Comparison of ENCODE assay signal across 1 cellular context in the genomic region with DNA sequence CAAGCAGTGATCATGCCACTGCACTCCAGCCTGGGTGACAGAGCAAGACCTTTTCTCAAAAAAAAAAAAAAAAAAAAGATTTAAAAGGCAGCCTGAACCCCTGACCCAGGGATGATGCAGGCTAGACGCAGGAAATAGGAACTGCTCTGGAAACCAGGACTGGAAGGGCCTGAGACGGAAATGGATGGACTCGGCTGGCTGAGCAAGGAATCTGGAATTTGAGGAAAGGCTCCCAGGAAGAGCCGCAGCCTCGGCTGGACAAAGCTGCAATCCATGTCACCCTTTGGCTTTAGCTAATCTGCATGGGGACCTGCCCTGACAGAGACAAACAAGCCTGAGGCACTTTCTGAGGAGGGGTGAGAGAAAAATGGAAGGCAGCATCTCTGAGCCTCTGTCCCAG.
TF ChIP-seq lines count a peak whose summit lies in the region.

No MANE protein-coding gene starts in this region.

TF ChIP-seq in HepG2, 621 proteins besides CTCF, POLR2A, EP300 and RAD21:
- TF ChIP-seq, protein P1, sequence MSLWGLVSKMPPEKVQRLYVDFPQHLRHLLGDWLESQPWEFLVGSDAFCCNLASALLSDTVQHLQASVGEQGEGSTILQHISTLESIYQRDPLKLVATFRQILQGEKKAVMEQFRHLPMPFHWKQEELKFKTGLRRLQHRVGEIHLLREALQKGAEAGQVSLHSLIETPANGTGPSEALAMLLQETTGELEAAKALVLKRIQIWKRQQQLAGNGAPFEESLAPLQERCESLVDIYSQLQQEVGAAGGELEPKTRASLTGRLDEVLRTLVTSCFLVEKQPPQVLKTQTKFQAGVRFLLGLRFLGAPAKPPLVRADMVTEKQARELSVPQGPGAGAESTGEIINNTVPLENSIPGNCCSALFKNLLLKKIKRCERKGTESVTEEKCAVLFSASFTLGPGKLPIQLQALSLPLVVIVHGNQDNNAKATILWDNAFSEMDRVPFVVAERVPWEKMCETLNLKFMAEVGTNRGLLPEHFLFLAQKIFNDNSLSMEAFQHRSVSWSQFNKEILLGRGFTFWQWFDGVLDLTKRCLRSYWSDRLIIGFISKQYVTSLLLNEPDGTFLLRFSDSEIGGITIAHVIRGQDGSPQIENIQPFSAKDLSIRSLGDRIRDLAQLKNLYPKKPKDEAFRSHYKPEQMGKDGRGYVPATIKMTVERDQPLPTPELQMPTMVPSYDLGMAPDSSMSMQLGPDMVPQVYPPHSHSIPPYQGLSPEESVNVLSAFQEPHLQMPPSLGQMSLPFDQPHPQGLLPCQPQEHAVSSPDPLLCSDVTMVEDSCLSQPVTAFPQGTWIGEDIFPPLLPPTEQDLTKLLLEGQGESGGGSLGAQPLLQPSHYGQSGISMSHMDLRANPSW (CRISPR knock-in tag; IDR thresholded peaks at IDR 0.05; ENCODE audit: borderline replicate concordance), result no peak
- no peak for TF ChIP-seq ZNF235 (CRISPR knock-in tag; IDR thresholded peaks at IDR 0.05; ENCODE audit: borderline replicate concordance)
- no peak for TF ChIP-seq ZSCAN22 (CRISPR knock-in tag; IDR thresholded peaks at IDR 0.05)
- TF ChIP-seq, protein P2, sequence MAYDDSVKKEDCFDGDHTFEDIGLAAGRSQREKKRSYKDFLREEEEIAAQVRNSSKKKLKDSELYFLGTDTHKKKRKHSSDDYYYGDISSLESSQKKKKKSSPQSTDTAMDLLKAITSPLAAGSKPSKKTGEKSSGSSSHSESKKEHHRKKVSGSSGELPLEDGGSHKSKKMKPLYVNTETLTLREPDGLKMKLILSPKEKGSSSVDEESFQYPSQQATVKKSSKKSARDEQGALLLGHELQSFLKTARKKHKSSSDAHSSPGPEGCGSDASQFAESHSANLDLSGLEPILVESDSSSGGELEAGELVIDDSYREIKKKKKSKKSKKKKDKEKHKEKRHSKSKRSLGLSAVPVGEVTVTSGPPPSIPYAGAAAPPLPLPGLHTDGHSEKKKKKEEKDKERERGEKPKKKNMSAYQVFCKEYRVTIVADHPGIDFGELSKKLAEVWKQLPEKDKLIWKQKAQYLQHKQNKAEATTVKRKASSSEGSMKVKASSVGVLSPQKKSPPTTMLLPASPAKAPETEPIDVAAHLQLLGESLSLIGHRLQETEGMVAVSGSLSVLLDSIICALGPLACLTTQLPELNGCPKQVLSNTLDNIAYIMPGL (CRISPR knock-in tag; IDR thresholded peaks at IDR 0.05; ENCODE audit: borderline replicate concordance in 1 of 2, low read depth in 1 of 2), result no peak
- TF ChIP-seq ZNF556 (CRISPR knock-in tag; IDR thresholded peaks at IDR 0.05; ENCODE audit: borderline replicate concordance), result no peak
- TF ChIP-seq, protein P3, sequence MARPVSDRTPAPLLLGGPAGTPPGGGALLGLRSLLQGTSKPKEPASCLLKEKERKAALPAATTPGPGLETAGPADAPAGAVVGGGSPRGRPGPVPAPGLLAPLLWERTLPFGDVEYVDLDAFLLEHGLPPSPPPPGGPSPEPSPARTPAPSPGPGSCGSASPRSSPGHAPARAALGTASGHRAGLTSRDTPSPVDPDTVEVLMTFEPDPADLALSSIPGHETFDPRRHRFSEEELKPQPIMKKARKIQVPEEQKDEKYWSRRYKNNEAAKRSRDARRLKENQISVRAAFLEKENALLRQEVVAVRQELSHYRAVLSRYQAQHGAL (CRISPR knock-in tag; IDR thresholded peaks at IDR 0.05; ENCODE audit: not compliant biosample characterization), result no peak
- TF ChIP-seq FOXM1 (CRISPR knock-in tag; IDR thresholded peaks at IDR 0.05), result no peak
- TF ChIP-seq, protein P4, sequence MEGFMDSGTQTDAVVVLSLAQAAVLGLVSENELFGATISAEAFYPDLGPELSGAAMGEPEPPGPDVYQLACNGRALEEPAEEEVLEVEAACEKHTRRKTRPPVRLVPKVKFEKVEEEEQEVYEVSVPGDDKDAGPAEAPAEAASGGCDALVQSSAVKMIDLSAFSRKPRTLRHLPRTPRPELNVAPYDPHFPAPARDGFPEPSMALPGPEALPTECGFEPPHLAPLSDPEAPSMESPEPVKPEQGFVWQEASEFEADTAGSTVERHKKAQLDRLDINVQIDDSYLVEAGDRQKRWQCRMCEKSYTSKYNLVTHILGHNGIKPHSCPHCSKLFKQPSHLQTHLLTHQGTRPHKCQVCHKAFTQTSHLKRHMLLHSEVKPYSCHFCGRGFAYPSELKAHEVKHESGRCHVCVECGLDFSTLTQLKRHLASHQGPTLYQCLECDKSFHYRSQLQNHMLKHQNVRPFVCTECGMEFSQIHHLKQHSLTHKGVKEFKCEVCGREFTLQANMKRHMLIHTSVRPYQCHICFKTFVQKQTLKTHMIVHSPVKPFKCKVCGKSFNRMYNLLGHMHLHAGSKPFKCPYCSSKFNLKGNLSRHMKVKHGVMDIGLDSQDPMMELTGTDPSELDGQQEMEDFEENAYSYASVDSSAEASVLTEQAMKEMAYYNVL (CRISPR knock-in tag; IDR thresholded peaks at IDR 0.05; ENCODE audit: borderline replicate concordance), result no peak
- TF ChIP-seq NCOR1 (IDR thresholded peaks at IDR 0.05; ENCODE audit: borderline replicate concordance, low read length), result no peak
- TF ChIP-seq SIN3A (IDR thresholded peaks at IDR 0.05; ENCODE audit: borderline replicate concordance, low read depth, low read length), result no peak
- TF ChIP-seq MEF2D (CRISPR knock-in tag; IDR thresholded peaks at IDR 0.05), result no peak
- no peak for TF ChIP-seq PRPF4 (IDR thresholded peaks at IDR 0.05; ENCODE audit: low read depth, low read length, poor library complexity, severe bottlenecking)
